Comparison of ENCODE assay signal across 12 cellular contexts in genomic region chr13:97275265-97275664, GRCh38. TPM values are rescaled to one million over a fixed set of nuclear protein-coding genes. Genes with fewer than 3 reads are reported as not detected.
DNase-seq lines count a peak whose midpoint lies in the region; ATAC-seq and TF ChIP-seq lines count a peak whose summit lies in the region.
"Had no signal": no experiment of that assay in that cellular context is flagged by ENCODE, and none has a peak within 500 bp of the region (broad histone marks: within the 10 kb centered on the region; RNA-seq: fewer than 3 reads in every experiment).

No MANE protein-coding gene starts in this region.

- no peaks in the 10 kb centered on the region for H3K9me3 ChIP-seq in fibroblast of lung (ENCODE audit: control insufficient read depth, insufficient read depth, low read depth, low read length)

- ATAC-seq in omental fat pad (ENCODE audit: low FRiP score) (peak; percentile 62), GM21529 (IDR thresholded peaks at IDR 0.05; ENCODE audit: unreplicated experiment) (no peak)

- H3K4me1 Mint-ChIP-seq in CD14-positive monocyte: no peaks in the 10 kb centered on the region
- H3K4me1 Mint-ChIP-seq: activated naive CD4-positive, alpha-beta T cell treated with anti-CD3 and anti-CD28 coated beads, Interleukin-2, amount 10 ng/mL, durations not matched to agents 7 days and 5 days had no signal

- H3K27ac ChIP-seq in fibroblast of lung (ENCODE audit: insufficient read depth, low read length): peak overlapping the region; percentile 62

- peaks cover 45% of the 10 kb centered on the region for H3K79me2 ChIP-seq in fibroblast of lung (ENCODE audit: control insufficient read depth, insufficient read depth, low read length)

- no peak overlapping the region for H2AFZ ChIP-seq in fibroblast of lung (ENCODE audit: low read length)

- H3K4me3 Mint-ChIP-seq in CD14-positive monocyte: no peak overlapping the region
- H3K4me3 Mint-ChIP-seq: activated naive CD4-positive, alpha-beta T cell treated with anti-CD3 and anti-CD28 coated beads, Interleukin-2, amount 10 ng/mL, durations not matched to agents 7 days and 5 days; CD4-positive, CD25-positive, alpha-beta regulatory T cell; T-helper 1 cell treated with Interleukin-12 subunit alpha and Interleukin-12 subunit beta and Interleukin-4 antibody, amounts not matched to agents 30 μg/mL and 1 μg/mL, for 36 hours had no signal

- peaks cover 0 to 3% (median 0%) of the 10 kb centered on the region in 7 donors for H3K9me3 Mint-ChIP-seq in CD14-positive monocyte
- H3K9me3 Mint-ChIP-seq: activated naive CD4-positive, alpha-beta T cell treated with anti-CD3 and anti-CD28 coated beads, Interleukin-2, amount 10 ng/mL, durations not matched to agents 7 days and 5 days; CD4-positive, CD25-positive, alpha-beta regulatory T cell; T-helper 1 cell treated with Interleukin-12 subunit alpha and Interleukin-12 subunit beta and Interleukin-4 antibody, amounts not matched to agents 30 μg/mL and 1 μg/mL, for 36 hours had no signal

- TF ChIP-seq CTCF in fibroblast of lung (conservative IDR thresholded peaks at IDR 0.05 in 1 of 2, IDR thresholded peaks at IDR 0.05 in 1 of 2; ENCODE audit: low read depth in 1 of 2, low read length in 2 of 2): no peak
- no peak for TF ChIP-seq CTCF in omental fat pad (IDR thresholded peaks at IDR 0.05)
- no peak for TF ChIP-seq CTCF in CD14-positive monocyte (IDR thresholded peaks at IDR 0.05)

- no peak overlapping the region for H3K9ac ChIP-seq in fibroblast of lung (ENCODE audit: insufficient read depth, low read length)

- H3K36me3 ChIP-seq in fibroblast of lung (ENCODE audit: control insufficient read depth, insufficient read depth, low read length) (no peaks in the 10 kb centered on the region), H7 (replicated peaks; ENCODE audit: control insufficient read depth, insufficient read depth, low read length) (no peaks in the 10 kb centered on the region)

- no peaks in the 10 kb centered on the region for H3K27me3 Mint-ChIP-seq in CD14-positive monocyte (ENCODE audit: low read depth in 3 of 3)
- H3K27me3 Mint-ChIP-seq: activated naive CD4-positive, alpha-beta T cell treated with anti-CD3 and anti-CD28 coated beads, Interleukin-2, amount 10 ng/mL, durations not matched to agents 7 days and 5 days; CD4-positive, CD25-positive, alpha-beta regulatory T cell had no signal

- H3K4me1 ChIP-seq in fibroblast of lung (ENCODE audit: control insufficient read depth, extremely low read depth, insufficient read depth, low read length): peaks cover 16% of the 10 kb centered on the region

- no peaks in the 10 kb centered on the region for H4K20me1 ChIP-seq in fibroblast of lung (ENCODE audit: control insufficient read depth, extremely low read depth, insufficient read depth, low read length)

- peaks cover 23 to 28% of the 10 kb centered on the region in 2 donors for H3K36me3 Mint-ChIP-seq in CD14-positive monocyte

- peak overlapping the region in 1 of 4 experiments; percentile 12 for H3K4me3 ChIP-seq in fibroblast of lung (replicated peaks in 1 of 4; ENCODE audit: control extremely low read depth in 1 of 4, insufficient read depth in 1 of 4, low read depth in 3 of 4, low read length in 4 of 4)
- H3K4me3 ChIP-seq in H7 (ENCODE audit: insufficient read depth, low read depth, low read length): no peak overlapping the region

- H3K4me2 ChIP-seq in fibroblast of lung (ENCODE audit: extremely low read depth, insufficient read depth, low read length): peak overlapping the region; percentile 53

- H3K27ac Mint-ChIP-seq in CD14-positive monocyte: no peak overlapping the region
- H3K27ac Mint-ChIP-seq: activated naive CD4-positive, alpha-beta T cell treated with anti-CD3 and anti-CD28 coated beads, Interleukin-2, amount 10 ng/mL, durations not matched to agents 7 days and 5 days; CD4-positive, CD25-positive, alpha-beta regulatory T cell; T-helper 1 cell treated with Interleukin-12 subunit alpha and Interleukin-12 subunit beta and Interleukin-4 antibody, amounts not matched to agents 30 μg/mL and 1 μg/mL, for 36 hours had no signal

- H3K27me3 ChIP-seq in fibroblast of lung (ENCODE audit: control insufficient read depth, insufficient read depth, low read length) (no peaks in the 10 kb centered on the region), H7 (ENCODE audit: control insufficient read depth, insufficient read depth, low read length) (no peaks in the 10 kb centered on the region)

- intact Hi-C loops in CD14-positive monocyte (cut with micrococcal nuclease): no loop called here

- peak; percentile 53 for DNase-seq in AG20443 (ENCODE audit: low spot score)
- DNase-seq in RPMI7951 (ENCODE audit: low read depth): peak; percentile 75
- peak; percentile 89 to 94 for DNase-seq in fibroblast of lung (ENCODE audit: low read depth in 2 of 2)
- DNase-seq in omental fat pad (ENCODE audit: low spot score): no peak
- DNase-seq in H7: no peak
- DNase-seq in HK-2 (ENCODE audit: unreplicated experiment): no peak
- DNase-seq in CD14-positive monocyte (ENCODE audit: low spot score): no peak
- DNase-seq: activated naive CD4-positive, alpha-beta T cell treated with anti-CD3 and anti-CD28 coated beads, Interleukin-2, amount 10 ng/mL, durations not matched to agents 7 days and 5 days; CD4-positive, CD25-positive, alpha-beta regulatory T cell; NCI-H187 treated with DMSO at 0.1 percent for 48 hours had no signal

RNA-seq across cellular contexts. Expression of gene MBNL2, which starts 53.1 kb away (rescaled TPM):
- total RNA-seq in RPMI7951 (2014; rRNA removed; shearing (Covaris generic)): 40.8 and 49.4 TPM in 2 replicates
- total RNA-seq in fibroblast of lung (54.7 and 61.1 TPM in 2 replicates), omental fat pad (100 to 1,000 TPM; 105 to 132 (median 123) TPM)
- polyA plus RNA-seq in fibroblast of lung (42.0 and 48.9 TPM in 2 replicates), CD14-positive monocyte (10 to 100 TPM; 13.4 to 15.5 TPM)
- polyA plus RNA-seq in fibroblast of lung (2012): 32.3 and 39.9 TPM in 2 replicates
- polyA minus RNA-seq in fibroblast of lung (ENCODE audit: low replicate concordance): 25.1 and 35.2 TPM in 2 replicates
- 0.37 and 1.0 TPM in 2 replicates for total RNA-seq in H7 (2014; rRNA removed; shearing (Covaris generic))

Comparison
In these comparisons a context has a peak if more than half of its experiments do, and no peak if none do; other contexts are left out.
1. DNase-seq: peak in AG20443 (single experiment), RPMI7951 (single experiment) and fibroblast of lung (2 of 2); none in omental fat pad (single experiment), H7 (single experiment), HK-2 (single experiment) and CD14-positive monocyte (single experiment).
2. RNA of gene MBNL2, which starts 53.1 kb away (total RNA-seq): 105 to 132 TPM in omental fat pad, 54.7 to 61.1 TPM in fibroblast of lung and 40.8 to 49.4 TPM in RPMI7951; 0.37 to 1.0 TPM in H7; every median in the first group is over 10 times any median in the second.